1 cellular context compared by ENCODE assay signal in the genomic region with DNA sequence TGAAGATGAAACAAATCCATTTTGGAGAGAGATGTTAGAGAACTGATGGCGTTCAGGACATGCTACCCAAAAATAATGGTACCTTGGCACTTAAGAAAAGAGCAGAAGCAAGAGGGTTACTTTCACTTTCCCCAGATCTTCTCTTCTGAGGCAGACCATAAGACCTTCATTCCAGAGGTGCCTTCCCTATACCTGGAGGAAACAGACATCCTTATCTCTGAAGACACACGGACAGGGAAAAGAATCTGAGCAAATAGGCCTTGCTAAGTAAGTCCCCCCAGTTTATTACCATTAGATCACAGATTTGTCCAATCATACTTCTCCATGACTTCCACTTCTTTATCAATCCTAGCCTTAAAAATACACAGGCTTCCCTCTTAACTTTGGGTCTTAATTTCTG.
TF ChIP-seq lines count a peak whose summit lies in the region.

No MANE protein-coding gene starts in this region.

TF ChIP-seq in endothelial cell of umbilical vein, 7 proteins besides CTCF, POLR2A, EP300 and RAD21:
- TF ChIP-seq FOS (IDR thresholded peaks at IDR 0.05; ENCODE audit: borderline replicate concordance, insufficient read depth, low read length) (no peak), GATA2 (IDR thresholded peaks at IDR 0.05; ENCODE audit: insufficient read depth, insufficient read length, low read depth, low read length) (no peak), EZH2 (IDR thresholded peaks at IDR 0.05; ENCODE audit: borderline replicate concordance, low read depth, low read length, severe bottlenecking) (no peak), POLR2AphosphoS5 (IDR thresholded peaks at IDR 0.05; ENCODE audit: insufficient read depth, low read depth, low read length) (no peak), MYC (IDR thresholded peaks at IDR 0.05; ENCODE audit: low read depth, low read length) (no peak), JUN (IDR thresholded peaks at IDR 0.05; ENCODE audit: borderline replicate concordance, insufficient read depth, insufficient read length, low read depth) (no peak)
- TF ChIP-seq, protein P1, sequence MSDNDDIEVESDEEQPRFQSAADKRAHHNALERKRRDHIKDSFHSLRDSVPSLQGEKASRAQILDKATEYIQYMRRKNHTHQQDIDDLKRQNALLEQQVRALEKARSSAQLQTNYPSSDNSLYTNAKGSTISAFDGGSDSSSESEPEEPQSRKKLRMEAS (IDR thresholded peaks at IDR 0.05; ENCODE audit: insufficient read depth, insufficient read length): no peak
